9 cellular contexts compared by ENCODE assay signal in genomic region chr19:57583104-57583520, GRCh38. TPM values are rescaled to one million over a fixed set of nuclear protein-coding genes. Genes with fewer than 3 reads are reported as not detected.
A peak's percentile ranks its signal among the peaks of the same experiment; 100 is the strongest.
DNase-seq lines count a peak whose midpoint lies in the region; ATAC-seq and TF ChIP-seq lines count a peak whose summit lies in the region.
"Had no signal": no experiment of that assay in that cellular context is flagged by ENCODE, and none has a peak within 500 bp of the region (broad histone marks: within the 10 kb centered on the region; RNA-seq: fewer than 3 reads in every experiment).

No MANE protein-coding gene starts in this region.

- H3K4me1 Mint-ChIP-seq in brain (peaks cover 32% of the 10 kb centered on the region), memory B cell (peaks cover 12% of the 10 kb centered on the region)

- no peaks in the 10 kb centered on the region; the same call in 1 of the 2 replicates for H3K9me3 ChIP-seq in SK-N-SH
- H3K9me3 ChIP-seq in stomach: peaks cover 4 to 70% (median 45%) of the 10 kb centered on the region in 4 donors

- H3K4me3 Mint-ChIP-seq in brain: peak overlapping the region in 4 of 5 experiments; percentile 47 to 96 (median 93)
- peak overlapping the region; percentile 96 for H3K4me3 Mint-ChIP-seq in memory B cell

- POLR2A ChIA-PET in SK-N-SH (lab: Yijun Ruan, JAX): no interaction called here

- H3K9me2 ChIP-seq in SK-N-SH: no peaks in the 10 kb centered on the region

- H3K27me3 Mint-ChIP-seq in brain (peaks cover 15% of the 10 kb centered on the region), memory B cell (no peaks in the 10 kb centered on the region)

- H2AFZ ChIP-seq in SK-N-SH (ENCODE audit: low read depth): peak overlapping the region; percentile 90; the same call in 1 of the 2 replicates

- no peak for TF ChIP-seq EP300 in SK-N-SH (IDR thresholded peaks at IDR 0.05; ENCODE audit: borderline replicate concordance in 1 of 2, low read depth in 1 of 2, low read length in 1 of 2)
- TF ChIP-seq EP300 in stomach (IDR thresholded peaks at IDR 0.05): no peak

- peaks cover 0 to 9% of the 10 kb centered on the region in 2 experiments; a peak in 1 of 4 replicates for H3K4me1 ChIP-seq in SK-N-SH (ENCODE audit: control insufficient read depth in 1 of 2, insufficient read depth in 2 of 2, low read depth in 1 of 2, low read length in 1 of 2)
- H3K4me1 ChIP-seq in stomach: peaks cover 7 to 31% (median 25%) of the 10 kb centered on the region in 4 donors

- H3K4me2 ChIP-seq in SK-N-SH: no peak overlapping the region

- peaks cover 47% of the 10 kb centered on the region for H3K36me3 Mint-ChIP-seq in brain
- H3K36me3 Mint-ChIP-seq in memory B cell: peaks cover 34% of the 10 kb centered on the region

- intact Hi-C loops in stomach (cut with DNase I; ENCODE audit: low total_unique reads): no loop called here

- 66% methylated on average over 13 of the region's 21 CpGs for WGBS in SK-N-SH (ENCODE audit: low lambda C conversion rate)
- WGBS in stomach, 5 donors: 37 to 45% (median 45%) methylated on average over 16 to 21 of the region's 21 CpGs

- H3K27me3 ChIP-seq in SK-N-SH (ENCODE audit: insufficient read depth) (no peaks in the 10 kb centered on the region), stomach (peaks cover 0 to 9% (median 6%) of the 10 kb centered on the region in 3 donors)

- H3F3A ChIP-seq in SK-N-SH (replicated peaks; ENCODE audit: insufficient read depth): peaks cover 3% of the 10 kb centered on the region

- no peak for DNase-seq in SK-N-SH
- DNase-seq in memory B cell (ENCODE audit: low spot score in 2 of 2): no peak
- no peak for DNase-seq in stomach
- no peak for DNase-seq in T-helper 1 cell

- TF ChIP-seq RAD21 in SK-N-SH (IDR thresholded peaks at IDR 0.05; ENCODE audit: low read length): no peak

- peaks cover 48 to 69% (median 50%) of the 10 kb centered on the region in 5 experiments for H3K9me3 Mint-ChIP-seq in brain
- peaks cover 29% of the 10 kb centered on the region for H3K9me3 Mint-ChIP-seq in memory B cell

- no peaks in the 10 kb centered on the region for H4K20me1 ChIP-seq in SK-N-SH (ENCODE audit: insufficient read depth)

- no peak for ATAC-seq in SK-N-SH treated with all-trans-retinoic acid at 6 μM for 48 hours
- ATAC-seq in memory B cell (ENCODE audit: low read depth): no peak
- no peak for ATAC-seq in HG03565 (IDR thresholded peaks at IDR 0.05; ENCODE audit: unreplicated experiment)
- no peak for ATAC-seq in HG03571 (IDR thresholded peaks at IDR 0.05; ENCODE audit: unreplicated experiment)

- H3K36me3 ChIP-seq in SK-N-SH (replicated peaks in 1 of 2; ENCODE audit: control insufficient read depth in 1 of 2, insufficient read depth in 2 of 2, low read length in 1 of 2): no peaks in the 10 kb centered on the region
- peaks cover 0 to 22% (median 9%) of the 10 kb centered on the region in 4 donors for H3K36me3 ChIP-seq in stomach

- TF ChIP-seq CTCF in SK-N-SH (IDR thresholded peaks at IDR 0.05): no peak
- no peak for TF ChIP-seq CTCF in brain (conservative IDR thresholded peaks at IDR 0.05)
- TF ChIP-seq CTCF in stomach (IDR thresholded peaks at IDR 0.05): no peak

- H3K27ac ChIP-seq in SK-N-SH (ENCODE audit: low read depth in 2 of 2, low read length in 1 of 2): no peak overlapping the region
- no peak overlapping the region for H3K27ac ChIP-seq in stomach
- H3K27ac ChIP-seq: 22Rv1 had no signal

- peak overlapping the region in 1 of 5 experiments; percentile 66 for H3K27ac Mint-ChIP-seq in brain
- H3K27ac Mint-ChIP-seq in memory B cell: peak overlapping the region; percentile 84

- no peak for TF ChIP-seq POLR2A in stomach (IDR thresholded peaks at IDR 0.05)

- CTCF ChIA-PET in SK-N-SH (lab: Yijun Ruan, JAX): interaction anchor here (1.4 kb wide), 1 partner anchor 39 kb away, joined by 3 read pairs; no protein-coding TSS in a partner anchor

- H3K4me3 ChIP-seq in SK-N-SH (ENCODE audit: low read depth in 2 of 2, low read length in 1 of 2): peak overlapping the region in 1 of 2 experiments; percentile 62; a peak in 1 of 4 replicates
- peak overlapping the region; percentile 50 to 76 (median 65) for H3K4me3 ChIP-seq in stomach

- H3K79me2 ChIP-seq in SK-N-SH (ENCODE audit: insufficient read depth): peaks cover 9% of the 10 kb centered on the region

- no peak overlapping the region for H3K9ac ChIP-seq in SK-N-SH

TF ChIP-seq in SK-N-SH, 30 proteins besides CTCF, POLR2A, EP300 and RAD21 (continues in another document):
- TF ChIP-seq RFX5 (IDR thresholded peaks at IDR 0.05; ENCODE audit: low read length) (no peak), YY1 (IDR thresholded peaks at IDR 0.05; ENCODE audit: low read depth) (no peak), MXI1 (IDR thresholded peaks at IDR 0.05; ENCODE audit: low read depth, low read length) (no peak), POLR2AphosphoS5 (IDR thresholded peaks at IDR 0.05; ENCODE audit: low read depth, low read length) (no peak), GATA2 (CRISPR knock-in tag; IDR thresholded peaks at IDR 0.05) (no peak), MEF2A (IDR thresholded peaks at IDR 0.05; ENCODE audit: borderline replicate concordance, low read depth) (no peak)

TF ChIP-seq in SK-N-SH treated with all-trans-retinoic acid at 6 μM for 48 hours, 23 proteins besides CTCF, POLR2A, EP300 and RAD21:
- no peak for TF ChIP-seq ISL1 (CRISPR knock-in tag; IDR thresholded peaks at IDR 0.05)
- no peak for TF ChIP-seq CREB5 (CRISPR knock-in tag; IDR thresholded peaks at IDR 0.05; ENCODE audit: low read depth)

RNA-seq across cellular contexts. Expression of gene ZIK1, which starts 0.8 kb away (rescaled TPM):
- polyA plus RNA-seq in SK-N-SH (2012; rRNA removed) (2.1 and 2.4 TPM in 2 replicates), brain (ENCODE audit: insufficient read depth, low read depth, low replicate concordance) (8.5 TPM), stomach (1 to 10 TPM in 1 of 3 donors, under 1 TPM in 2; 0.62 to 1.3 (median 0.92) TPM)
- 2.2 and 3.2 TPM in 2 replicates for polyA plus RNA-seq in SK-N-SH (2012; cell fraction: cytosol; rRNA removed)
- 3.0 TPM in 2 replicates for polyA plus RNA-seq in SK-N-SH (2012; cell fraction: nucleus; rRNA removed)
- 10 to 100 TPM in 1 of 5 donors, under 1 TPM in 2, not detected in 2; 0.29 to 14.7 (median 0.89) TPM for total RNA-seq in stomach

RNA-seq across cellular contexts. Expression of gene ZNF416, which starts 4.4 kb away (rescaled TPM):
- polyA plus RNA-seq in SK-N-SH (2012; rRNA removed): 2.0 and 2.8 TPM in 2 replicates
- 1.9 and 2.3 TPM in 2 replicates for polyA plus RNA-seq in SK-N-SH (2012; cell fraction: cytosol; rRNA removed)
- polyA plus RNA-seq in SK-N-SH (2012; cell fraction: nucleus; rRNA removed): 2.1 and 3.4 TPM in 2 replicates
- 3.6 TPM for polyA plus RNA-seq in brain (ENCODE audit: insufficient read depth, low read depth, low replicate concordance)
- 10 to 100 TPM in 1 of 5 donors, 1 to 10 TPM in 2, under 1 TPM in 1, not detected in 1; 0.87 to 25.0 (median 3.8) TPM for total RNA-seq in stomach
- polyA plus RNA-seq in stomach: 1 to 10 TPM in 2 of 3 donors, under 1 TPM in 1; 1.00 to 2.7 (median 2.3) TPM

RNA-seq across cellular contexts. Expression of gene ZNF530, which starts 16.6 kb away (rescaled TPM):
- polyA plus RNA-seq in SK-N-SH (2012; rRNA removed) (4.4 and 4.6 TPM in 2 replicates), brain (ENCODE audit: insufficient read depth, low read depth, low replicate concordance) (3.5 TPM), stomach (1 to 10 TPM in 2 of 3 donors, under 1 TPM in 1; 0.81 to 3.8 (median 2.2) TPM)
- polyA plus RNA-seq in SK-N-SH (2012; cell fraction: cytosol; rRNA removed): 2.3 and 2.5 TPM in 2 replicates
- polyA plus RNA-seq in SK-N-SH (2012; cell fraction: nucleus; rRNA removed): 6.0 and 6.3 TPM in 2 replicates
- total RNA-seq in stomach: 1 to 10 TPM in 3 of 5 donors, not detected in 2; 1.0 to 6.4 (median 2.3) TPM

RNA-seq across cellular contexts. Expression of gene ZNF550, which starts 23.4 kb away (rescaled TPM):
- polyA plus RNA-seq in SK-N-SH (2012; rRNA removed) (5.7 and 7.1 TPM in 2 replicates), brain (ENCODE audit: insufficient read depth, low read depth, low replicate concordance) (3.6 TPM), stomach (1 to 10 TPM; 1.1 to 3.0 (median 1.7) TPM)
- 4.2 and 5.0 TPM in 2 replicates for polyA plus RNA-seq in SK-N-SH (2012; cell fraction: cytosol; rRNA removed)
- 7.7 and 12.2 TPM in 2 replicates for polyA plus RNA-seq in SK-N-SH (2012; cell fraction: nucleus; rRNA removed)
- total RNA-seq in stomach: 10 to 100 TPM in 3 of 5 donors, 1 to 10 TPM in 2; 2.8 to 35.0 (median 12.5) TPM

RNA-seq across cellular contexts. Expression of gene ZNF134, which starts 30.9 kb away (rescaled TPM):
- polyA plus RNA-seq in SK-N-SH (2012; rRNA removed): 9.6 and 9.8 TPM in 2 replicates
- 7.4 and 10.8 TPM in 2 replicates for polyA plus RNA-seq in SK-N-SH (2012; cell fraction: cytosol; rRNA removed)
- 10.2 and 17.6 TPM in 2 replicates for polyA plus RNA-seq in SK-N-SH (2012; cell fraction: nucleus; rRNA removed)
- polyA plus RNA-seq in brain (ENCODE audit: insufficient read depth, low read depth, low replicate concordance): 8.3 TPM
- 10 to 100 TPM in 4 of 5 donors, 1 to 10 TPM in 1; 6.2 to 21.7 (median 11.6) TPM for total RNA-seq in stomach
- 1 to 10 TPM; 3.8 to 5.0 (median 4.2) TPM for polyA plus RNA-seq in stomach
